ENCODE assay signal across 8 cellular contexts in genomic region chr9:96777539-96777864, GRCh38. TPM values are rescaled to one million over a fixed set of nuclear protein-coding genes. Genes with fewer than 3 reads are reported as not detected.
DNase-seq lines count a peak whose midpoint lies in the region; ATAC-seq and TF ChIP-seq lines count a peak whose summit lies in the region.

No MANE protein-coding gene starts in this region.

- DNase-seq in AG20443 (ENCODE audit: low spot score) = peak; percentile 13
- no peak for DNase-seq in GM23248
- no peak for DNase-seq in activated naive CD4-positive, alpha-beta T cell treated with anti-CD3 and anti-CD28 coated beads, Interleukin-2, amount 50 U/mL, for 72 hours (ENCODE audit: low spot score in 2 of 2)
- no peak for DNase-seq in kidney epithelial cell (ENCODE audit: low read depth)
- no peak for DNase-seq in tibial artery

- intact Hi-C loops in tibial artery (cut with DNase I; ENCODE audit: low total_unique reads) = no loop called here

- H3K36me3 ChIP-seq in GM23248 (ENCODE audit: low read depth) = peaks cover 17% of the 10 kb centered on the region
- H3K36me3 ChIP-seq in kidney epithelial cell (ENCODE audit: control insufficient read depth, insufficient read depth, low read length) = peaks cover 4% of the 10 kb centered on the region
- peaks cover 34 to 38% (median 35%) of the 10 kb centered on the region in 3 donors for H3K36me3 ChIP-seq in tibial artery

- no peaks in the 10 kb centered on the region for H3K9me2 ChIP-seq in GM23248 (ENCODE audit: insufficient read depth)

- no peak for ATAC-seq in activated naive CD4-positive, alpha-beta T cell treated with anti-CD3 and anti-CD28 coated beads, Interleukin-2, amount 50 U/mL, for 72 hours
- no peak for ATAC-seq in HG03521 (IDR thresholded peaks at IDR 0.05; ENCODE audit: unreplicated experiment)
- ATAC-seq in HG03520 (IDR thresholded peaks at IDR 0.05; ENCODE audit: unreplicated experiment) = no peak
- no peak for ATAC-seq in HG02970 (IDR thresholded peaks at IDR 0.05; ENCODE audit: low FRiP score, unreplicated experiment)

- H3K4me1 ChIP-seq in GM23248 (ENCODE audit: insufficient read depth) (peaks cover 12% of the 10 kb centered on the region; the same call in 1 of the 2 replicates), tibial artery (peaks cover 0 to 13% (median 6%) of the 10 kb centered on the region in 4 donors)

- no peaks in the 10 kb centered on the region for H3F3A ChIP-seq in GM23248 (ENCODE audit: insufficient read depth)

- H3K9me3 Mint-ChIP-seq in activated naive CD4-positive, alpha-beta T cell treated with anti-CD3 and anti-CD28 coated beads, Interleukin-2, amount 50 U/mL, for 72 hours = peaks cover 4 to 28% of the 10 kb centered on the region in 2 donors

- H3K9ac ChIP-seq in GM23248 = peak overlapping the region; percentile 74

- in situ Hi-C loops in GM23248 (cut with MboI) = no loop called here

- TF ChIP-seq CTCF in kidney epithelial cell (IDR thresholded peaks at IDR 0.05; ENCODE audit: insufficient read depth, low read length, poor library complexity, severe bottlenecking) = no peak
- TF ChIP-seq CTCF in tibial artery (IDR thresholded peaks at IDR 0.05) = no peak

- peaks cover 32 to 47% of the 10 kb centered on the region in 2 donors for H3K36me3 Mint-ChIP-seq in activated naive CD4-positive, alpha-beta T cell treated with anti-CD3 and anti-CD28 coated beads, Interleukin-2, amount 50 U/mL, for 72 hours

- H3K27me3 ChIP-seq in GM23248 (replicated peaks; ENCODE audit: insufficient read depth) (no peaks in the 10 kb centered on the region), kidney epithelial cell (ENCODE audit: control insufficient read depth, insufficient read depth, low read length) (no peaks in the 10 kb centered on the region), tibial artery (no peaks in the 10 kb centered on the region)

- 7 to 15% methylated on average over 9 to 21 of the region's 21 CpGs for WGBS in GM23248 (ENCODE audit: low coverage in 1 of 2, low lambda C conversion rate in 2 of 2, missing lambda C conversion rate in 2 of 2), 2 experiments

- peak overlapping the region; percentile 84 for H3K4me3 ChIP-seq in GM23248
- H3K4me3 ChIP-seq in kidney epithelial cell (ENCODE audit: low read depth, low read length) = peak overlapping the region; percentile 76
- peak overlapping the region; percentile 64 to 74 for H3K4me3 ChIP-seq in tibial artery

- peak overlapping the region; percentile 93 for H2AFZ ChIP-seq in GM23248

- peaks cover 23% of the 10 kb centered on the region for H3K79me2 ChIP-seq in GM23248 (ENCODE audit: insufficient read depth)

- peak overlapping the region; percentile 98 for H3K4me2 ChIP-seq in GM23248 (ENCODE audit: unreplicated experiment)

- H3K27ac ChIP-seq in GM23248 (peak overlapping the region; percentile 5; the same call in 1 of the 2 replicates), tibial artery (peak overlapping the region; percentile 77 to 80)

- no peaks in the 10 kb centered on the region for H4K20me1 ChIP-seq in GM23248 (ENCODE audit: insufficient read depth)

- H3K9me3 ChIP-seq in GM23248 (ENCODE audit: low read depth) = no peaks in the 10 kb centered on the region
- peaks cover 0 to 6% (median 0%) of the 10 kb centered on the region in 3 donors for H3K9me3 ChIP-seq in tibial artery

- peak overlapping the region; percentile 91 to 97 for H3K27ac Mint-ChIP-seq in activated naive CD4-positive, alpha-beta T cell treated with anti-CD3 and anti-CD28 coated beads, Interleukin-2, amount 50 U/mL, for 72 hours

RNA-seq across cellular contexts. Expression of gene ZNF510, which starts 0.4 kb away (rescaled TPM):
- 6.5 and 9.5 TPM in 2 replicates for total RNA-seq in GM23248 (2014; rRNA removed; shearing (Covaris generic))
- polyA plus RNA-seq in GM23248 (2016; fragmentation: Nextera tagmentation; extraction: Ambion mirVana) = 2.1 and 3.4 TPM in 2 replicates
- total RNA-seq in activated naive CD4-positive, alpha-beta T cell treated with anti-CD3 and anti-CD28 coated beads, Interleukin-2, amount 50 U/mL, for 72 hours = 10 to 100 TPM in 1 of 2 donors, 1 to 10 TPM in 1; 8.7 to 10.3 TPM
- 6.1 and 7.3 TPM in 2 replicates for total RNA-seq in kidney epithelial cell
